ENCODE assay signal across 10 cellular contexts in genomic region chr19:33621811-33622504, GRCh38. TPM values are rescaled to one million over a fixed set of nuclear protein-coding genes. Genes with fewer than 3 reads are reported as not detected.
A peak's percentile ranks its signal among the peaks of the same experiment; 100 is the strongest.
DNase-seq lines count a peak whose midpoint lies in the region; ATAC-seq and TF ChIP-seq lines count a peak whose summit lies in the region.
"Had no signal": no experiment of that assay in that cellular context is flagged by ENCODE, and none has a peak within 500 bp of the region (broad histone marks: within the 10 kb centered on the region; RNA-seq: fewer than 3 reads in every experiment).

TSS of gene CHST8 (plus strand) at chr19:33621953. CDS start at chr19:33689262, 67,309 bp downstream.

- DNase-seq in NCI-H82 (lab: John Stamatoyannopoulos, UW) (peak; percentile 57), NCI-H82 treated with DMSO at 0.1 percent for 48 hours (lab: John Stamatoyannopoulos, UW; ENCODE audit: unreplicated experiment) (no peak), SW480 (ENCODE audit: low spot score) (peak; percentile 17), right cardiac atrium (peak; percentile 43 to 80 (median 72)), smooth muscle cell (lab: John Stamatoyannopoulos, UW; ENCODE audit: unreplicated experiment) (no peak), T-helper 2 cell (no peak)
- DNase-seq in activated CD4-positive, alpha-beta memory T cell treated with anti-CD3 and anti-CD28 coated beads, Interleukin-2, amount 10 ng/mL, durations not matched to agents 7 days and 5 days, result no peak

- H3K4me2 ChIP-seq in smooth muscle cell, result peak within 1 kb of the TSS; percentile 92

- no peak within 1 kb of the TSS for H3K4me3 Mint-ChIP-seq in activated CD4-positive, alpha-beta memory T cell treated with anti-CD3 and anti-CD28 coated beads, Interleukin-2, amount 10 ng/mL, durations not matched to agents 7 days and 5 days

- under 1% methylated on average over 96 of the region's 96 CpGs for WGBS in right cardiac atrium
- under 1% methylated on average over 40 of the region's 96 CpGs for WGBS in smooth muscle cell (ENCODE audit: low lambda C conversion rate)

- no peaks in the 10 kb centered on the region for H3K79me2 ChIP-seq in smooth muscle cell (ENCODE audit: low read depth)

- no peak within 1 kb of the TSS for H3K9ac ChIP-seq in smooth muscle cell (ENCODE audit: low read depth)

- H3K9me3 ChIP-seq in right cardiac atrium (ENCODE audit: control insufficient read depth, low read length) (no peaks in the 10 kb centered on the region), smooth muscle cell (replicated peaks; ENCODE audit: low read depth) (no peaks in the 10 kb centered on the region)

- H3F3A ChIP-seq in smooth muscle cell (ENCODE audit: low read depth), result no peaks in the 10 kb centered on the region

- TF ChIP-seq CTCF in smooth muscle cell (IDR thresholded peaks at IDR 0.05; ENCODE audit: borderline replicate concordance, insufficient read depth, poor library complexity, severe bottlenecking), result no peak

- intact Hi-C loops in right cardiac atrium (cut with DNase I), result no loop called here

- H3K36me3 Mint-ChIP-seq in activated CD4-positive, alpha-beta memory T cell treated with anti-CD3 and anti-CD28 coated beads, Interleukin-2, amount 10 ng/mL, durations not matched to agents 7 days and 5 days (ENCODE audit: low read depth), result no peaks in the 10 kb centered on the region

- H3K27me3 ChIP-seq in right cardiac atrium (ENCODE audit: control insufficient read depth, insufficient read depth), result no peaks in the 10 kb centered on the region
- H3K27me3 ChIP-seq in smooth muscle cell (ENCODE audit: low read depth), result peaks cover 84% of the 10 kb centered on the region

- POLR2A ChIA-PET in activated CD4-positive, alpha-beta memory T cell treated with anti-CD3 and anti-CD28 coated beads, Interleukin-2, amount 10 ng/mL, durations not matched to agents 7 days and 5 days (lab: Charles Lee), result no interaction called here

- peak within 1 kb of the TSS; percentile 56 for H3K4me3 ChIP-seq in right cardiac atrium (ENCODE audit: low read length)
- H3K4me3 ChIP-seq in smooth muscle cell, result peak within 1 kb of the TSS; percentile 45

- no peak within 1 kb of the TSS for H3K27ac Mint-ChIP-seq in activated CD4-positive, alpha-beta memory T cell treated with anti-CD3 and anti-CD28 coated beads, Interleukin-2, amount 10 ng/mL, durations not matched to agents 7 days and 5 days

- H3K4me1 ChIP-seq in right cardiac atrium (ENCODE audit: control insufficient read depth, insufficient read depth, low read length), result no peaks in the 10 kb centered on the region
- peaks cover 11% of the 10 kb centered on the region for H3K4me1 ChIP-seq in smooth muscle cell (ENCODE audit: low read depth)

- ATAC-seq in right cardiac atrium (peak; percentile 72 to 85), HG03342 (IDR thresholded peaks at IDR 0.05; ENCODE audit: unreplicated experiment) (no peak)

- no peaks in the 10 kb centered on the region for H3K4me1 Mint-ChIP-seq in activated CD4-positive, alpha-beta memory T cell treated with anti-CD3 and anti-CD28 coated beads, Interleukin-2, amount 10 ng/mL, durations not matched to agents 7 days and 5 days

- no peaks in the 10 kb centered on the region for H3K9me3 Mint-ChIP-seq in activated CD4-positive, alpha-beta memory T cell treated with anti-CD3 and anti-CD28 coated beads, Interleukin-2, amount 10 ng/mL, durations not matched to agents 7 days and 5 days

- H4K20me1 ChIP-seq in smooth muscle cell (ENCODE audit: low read depth), result no peaks in the 10 kb centered on the region

- H2AFZ ChIP-seq in smooth muscle cell (ENCODE audit: low read depth), result no peak within 1 kb of the TSS

- no peak within 1 kb of the TSS for H3K27ac ChIP-seq in right cardiac atrium (ENCODE audit: low read length)
- H3K27ac ChIP-seq in smooth muscle cell (ENCODE audit: low read depth), result no peak within 1 kb of the TSS
- H3K27ac ChIP-seq: C4-2B had no signal

- no peaks in the 10 kb centered on the region for H3K36me3 ChIP-seq in smooth muscle cell (ENCODE audit: low read depth)

- H3K27me3 Mint-ChIP-seq in activated CD4-positive, alpha-beta memory T cell treated with anti-CD3 and anti-CD28 coated beads, Interleukin-2, amount 10 ng/mL, durations not matched to agents 7 days and 5 days, result peaks cover 44% of the 10 kb centered on the region

- CTCF ChIA-PET in activated CD4-positive, alpha-beta memory T cell treated with anti-CD3 and anti-CD28 coated beads, Interleukin-2, amount 10 ng/mL, durations not matched to agents 7 days and 5 days (lab: Charles Lee), result no interaction called here

RNA-seq across cellular contexts. Expression of gene CHST8, which starts in this region (rescaled TPM):
- total RNA-seq in right cardiac atrium (under 1 TPM in 3 of 4 donors, not detected in 1; 0.15 to 0.37 (median 0.36) TPM), smooth muscle cell (not detected in 2 replicates)
- polyA plus RNA-seq in right cardiac atrium (0.63 TPM), smooth muscle cell (not detected in 2 replicates)
- not detected for total RNA-seq in activated CD4-positive, alpha-beta memory T cell treated with anti-CD3 and anti-CD28 coated beads, Interleukin-2, amount 10 ng/mL, durations not matched to agents 7 days and 5 days
- total RNA-seq: myocyte had no signal

Comparison
In these comparisons a context has a peak if more than half of its experiments do, and no peak if none do; other contexts are left out.
1. DNase-seq: peak in NCI-H82 (single experiment) and SW480 (single experiment); none in NCI-H82 treated with DMSO at 0.1 percent for 48 hours (single experiment), smooth muscle cell (single experiment), activated CD4-positive, alpha-beta memory T cell treated with anti-CD3 and anti-CD28 coated beads, Interleukin-2, amount 10 ng/mL, durations not matched to agents 7 days and 5 days (single experiment) and T-helper 2 cell (0 of 5).
2. Peak in DNase-seq, ATAC-seq and H3K4me3 ChIP-seq in right cardiac atrium; RNA of the gene not detected or under 1 TPM.